ENCODE assay signal across 9 cellular contexts in the genomic region with DNA sequence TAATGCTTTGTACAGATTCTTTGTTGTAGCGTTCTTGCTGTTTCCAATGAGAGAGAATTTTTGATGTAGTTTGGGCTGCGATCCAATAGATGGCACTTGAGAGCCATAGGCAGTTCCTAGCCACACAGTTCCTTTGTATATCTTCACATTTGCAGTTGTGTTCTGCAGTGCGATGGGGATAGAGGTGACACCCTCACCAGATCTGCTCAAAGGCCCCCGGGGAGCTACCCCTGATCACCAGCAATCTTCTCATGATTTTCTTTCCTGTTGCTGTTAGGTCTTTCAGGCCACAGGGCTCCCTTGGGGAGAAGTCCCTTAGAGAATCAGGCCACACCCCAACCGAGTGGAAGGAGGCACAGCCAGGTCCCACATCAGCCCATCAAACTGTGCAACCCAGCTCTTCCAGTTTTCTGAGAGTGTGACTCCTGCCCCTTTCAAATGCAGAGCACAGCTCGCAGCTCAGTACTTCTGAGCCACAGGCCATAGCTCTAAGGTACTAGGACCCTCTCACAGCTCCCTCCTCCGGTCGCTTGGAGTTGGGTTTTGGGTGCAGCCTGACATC.
DNase-seq lines count a peak whose midpoint lies in the region; ATAC-seq and TF ChIP-seq lines count a peak whose summit lies in the region.
"Had no signal": no experiment of that assay in that cellular context is flagged by ENCODE, and none has a peak within 500 bp of the region (broad histone marks: within the 10 kb centered on the region; RNA-seq: fewer than 3 reads in every experiment).

No MANE protein-coding gene starts in this region.

- H3K9me2 ChIP-seq in DOHH2 (replicated peaks; ENCODE audit: control insufficient read depth, low read length): no peaks in the 10 kb centered on the region

- no peaks in the 10 kb centered on the region for H3K27me3 ChIP-seq in DOHH2 (ENCODE audit: control insufficient read depth, low read length)

- no peak overlapping the region for H3K27ac ChIP-seq in DOHH2 (ENCODE audit: low read depth, low read length)
- H3K27ac ChIP-seq: parathyroid adenoma had no signal

- no peaks in the 10 kb centered on the region for H3K79me2 ChIP-seq in DOHH2 (ENCODE audit: control insufficient read depth, low read length)
- H3K79me2 ChIP-seq: parathyroid adenoma had no signal

- H3K36me3 ChIP-seq in DOHH2 (ENCODE audit: control insufficient read depth, low read length): no peaks in the 10 kb centered on the region

- no peak overlapping the region for H3K4me3 Mint-ChIP-seq in osteocyte (ENCODE audit: unreplicated experiment)

- no peaks in the 10 kb centered on the region for H3K9me3 ChIP-seq in DOHH2 (ENCODE audit: control insufficient read depth, insufficient read depth, low read length)

- H3K27me3 Mint-ChIP-seq in osteocyte (ENCODE audit: unreplicated experiment): no peaks in the 10 kb centered on the region

- H4K20me1 ChIP-seq in DOHH2 (ENCODE audit: control insufficient read depth, insufficient read depth, low read depth, low read length): no peaks in the 10 kb centered on the region

- intact Hi-C loops in cardiac septum (cut with DNase I): no loop called here

- ATAC-seq in GM19438 (IDR thresholded peaks at IDR 0.05; ENCODE audit: low read depth, unreplicated experiment): peak; percentile 84
- ATAC-seq in HG03342 (IDR thresholded peaks at IDR 0.05; ENCODE audit: unreplicated experiment): peak; percentile 74

- no peaks in the 10 kb centered on the region for H3K36me3 Mint-ChIP-seq in osteocyte (ENCODE audit: unreplicated experiment)

- no peaks in the 10 kb centered on the region for H3K4me1 Mint-ChIP-seq in osteocyte (ENCODE audit: unreplicated experiment)

- peak; percentile 12 for DNase-seq in NOMO-1 treated with dmso at 0.1 percent for 144 hours (lab: John Stamatoyannopoulos, UW; ENCODE audit: unreplicated experiment)
- peak; percentile 56 for DNase-seq in epithelial cell of esophagus (ENCODE audit: low read depth)
- no peak for DNase-seq in osteocyte (ENCODE audit: extremely low spot score, unreplicated experiment)
- no peak for DNase-seq in NCI-H1930 (lab: John Stamatoyannopoulos, UW)
- no peak for DNase-seq in cardiac septum (ENCODE audit: low spot score)

- H3K4me1 ChIP-seq in DOHH2 (ENCODE audit: control insufficient read depth, low read length): no peaks in the 10 kb centered on the region
- H3K4me1 ChIP-seq: parathyroid adenoma had no signal

- H3F3A ChIP-seq in DOHH2 (ENCODE audit: control insufficient read depth, insufficient read depth): no peaks in the 10 kb centered on the region

- H3K9me3 Mint-ChIP-seq in osteocyte (ENCODE audit: unreplicated experiment): peaks cover 7% of the 10 kb centered on the region

- no peak overlapping the region for H3K4me2 ChIP-seq in DOHH2 (ENCODE audit: low read length)

- H3K27ac Mint-ChIP-seq in osteocyte (ENCODE audit: unreplicated experiment): no peak overlapping the region

- TF ChIP-seq CTCF in DOHH2 (IDR thresholded peaks at IDR 0.05; ENCODE audit: low read depth, low read length, poor library complexity, severe bottlenecking): peak; percentile 70
- TF ChIP-seq CTCF in epithelial cell of esophagus (IDR thresholded peaks at IDR 0.05; ENCODE audit: insufficient read depth, low read depth, low read length, missing control alignments): peak; percentile 92
- peak; percentile 58 for TF ChIP-seq CTCF in osteocyte (IDR thresholded peaks at IDR 0.05)

- H3K4me3 ChIP-seq in DOHH2 (ENCODE audit: low read length): no peak overlapping the region
- no peak overlapping the region for H3K4me3 ChIP-seq in epithelial cell of esophagus (ENCODE audit: low read length)

Comparison
In these comparisons a context has a peak if more than half of its experiments do, and no peak if none do; other contexts are left out.
1. DNase-seq: peak in NOMO-1 treated with dmso at 0.1 percent for 144 hours (single experiment) and epithelial cell of esophagus (single experiment); none in osteocyte (single experiment), NCI-H1930 (0 of 2) and cardiac septum (single experiment).
2. Peak in every context shown above with its lines, with median percentiles within 50 percentile points of each other: CTCF ChIP-seq.